ENCODE assay signal across 8 cellular contexts in genomic region chr6:137867685-137868509, GRCh38. TPM values are rescaled to one million over a fixed set of nuclear protein-coding genes. Genes with fewer than 3 reads are reported as not detected.
DNase-seq lines count a peak whose midpoint lies in the region; ATAC-seq, FAIRE-seq and TF ChIP-seq lines count a peak whose summit lies in the region.

No MANE protein-coding gene starts in this region.

- H4K20me1 ChIP-seq in keratinocyte (ENCODE audit: control insufficient read depth, extremely low read depth, insufficient read depth, low read length), result peaks cover 3% of the 10 kb centered on the region

- ATAC-seq in HG02938 (IDR thresholded peaks at IDR 0.05; ENCODE audit: unreplicated experiment), result peak; percentile 0
- ATAC-seq in stimulated activated naive B cell treated with anti-CD40 and anti-IgM and Interleukin-4, amounts not matched to agents 10 μg/mL and 1 μg/mL and 100 μg/mL, for 72 hours (replicated peaks), result peak; percentile 2 to 4
- no peak for ATAC-seq in GM21786 (IDR thresholded peaks at IDR 0.05; ENCODE audit: unreplicated experiment)

- no peaks in the 10 kb centered on the region for H3K9me1 ChIP-seq in keratinocyte (ENCODE audit: control insufficient read depth, extremely low read depth, insufficient read depth, low read length)

- H3K27me3 ChIP-seq in breast epithelium, result no peaks in the 10 kb centered on the region
- no peaks in the 10 kb centered on the region for H3K27me3 ChIP-seq in keratinocyte (ENCODE audit: control insufficient read depth, extremely low read depth, insufficient read depth, low read length)

- intact Hi-C loops in breast epithelium (cut with DNase I; ENCODE audit: low total_unique reads), result no loop called here

- peak; percentile 47 for TF ChIP-seq POLR2A in GM15510 (IDR thresholded peaks at IDR 0.05; ENCODE audit: borderline replicate concordance, extremely low read depth, insufficient read length)
- no peak for TF ChIP-seq POLR2A in breast epithelium (IDR thresholded peaks at IDR 0.05)

- H3K36me3 Mint-ChIP-seq in stimulated activated naive B cell treated with anti-CD40 and anti-IgM and Interleukin-4, amounts not matched to agents 10 μg/mL and 1 μg/mL and 100 μg/mL, for 72 hours, result peaks cover 54 to 71% of the 10 kb centered on the region in 2 donors

- H3K27ac ChIP-seq in breast epithelium, result peak overlapping the region; percentile 91 to 97
- H3K27ac ChIP-seq in keratinocyte (ENCODE audit: control insufficient read depth, insufficient read depth, low read length), result peak overlapping the region; percentile 90

- H3K9me3 ChIP-seq in breast epithelium (no peaks in the 10 kb centered on the region), keratinocyte (ENCODE audit: control insufficient read depth, low read depth, low read length) (no peaks in the 10 kb centered on the region)

- H3K36me3 ChIP-seq in breast epithelium (no peaks in the 10 kb centered on the region), keratinocyte (ENCODE audit: control insufficient read depth in 2 of 2, extremely low read depth in 1 of 2, insufficient read depth in 2 of 2, low read length in 2 of 2) (peaks cover 8 to 12% of the 10 kb centered on the region in 2 experiments)

- no peaks in the 10 kb centered on the region for H3K27me3 Mint-ChIP-seq in stimulated activated naive B cell treated with anti-CD40 and anti-IgM and Interleukin-4, amounts not matched to agents 10 μg/mL and 1 μg/mL and 100 μg/mL, for 72 hours

- peak overlapping the region; percentile 96 for H3K9ac ChIP-seq in keratinocyte (ENCODE audit: control insufficient read depth, extremely low read depth, insufficient read depth, low read length)

- dilution Hi-C loops in keratinocyte (cut with MboI; ENCODE audit: extremely low pct_ligation_motif_present, low sequenced_read_pairs), result no loop called here

- peak overlapping the region; percentile 83 to 87 for H3K4me3 Mint-ChIP-seq in stimulated activated naive B cell treated with anti-CD40 and anti-IgM and Interleukin-4, amounts not matched to agents 10 μg/mL and 1 μg/mL and 100 μg/mL, for 72 hours

- no peak for TF ChIP-seq CTCF in breast epithelium (IDR thresholded peaks at IDR 0.05)
- TF ChIP-seq CTCF in keratinocyte (optimal IDR thresholded peaks at IDR 0.05 in 1 of 3, IDR thresholded peaks at IDR 0.05 in 1 of 3, conservative IDR thresholded peaks at IDR 0.05 in 1 of 3; ENCODE audit: extremely low read depth in 1 of 3, insufficient read depth in 2 of 3, low read length in 3 of 3), result no peak

- DNase-seq in RPMI8226 (peak; percentile 64), breast epithelium (ENCODE audit: low spot score in 2 of 2) (no peak), keratinocyte (ENCODE audit: low read depth, low spot score) (no peak), T1000 (lab: John Stamatoyannopoulos, UW) (no peak)
- DNase-seq in stimulated activated naive B cell treated with anti-CD40 and anti-IgM and Interleukin-4, amounts not matched to agents 10 μg/mL and 1 μg/mL and 100 μg/mL, for 72 hours, result no peak

- H3K4me1 Mint-ChIP-seq in stimulated activated naive B cell treated with anti-CD40 and anti-IgM and Interleukin-4, amounts not matched to agents 10 μg/mL and 1 μg/mL and 100 μg/mL, for 72 hours, result peaks cover 30 to 67% of the 10 kb centered on the region in 2 donors

- no peak overlapping the region for H2AFZ ChIP-seq in keratinocyte (ENCODE audit: control insufficient read depth, low read length)

- H3K4me1 ChIP-seq in breast epithelium (no peaks in the 10 kb centered on the region), keratinocyte (ENCODE audit: control insufficient read depth, extremely low read depth, insufficient read depth, low read length) (peaks cover 47% of the 10 kb centered on the region)

- FAIRE-seq in keratinocyte (lab: Jason Lieb, UNC), result no peak

- H3K9me3 Mint-ChIP-seq in stimulated activated naive B cell treated with anti-CD40 and anti-IgM and Interleukin-4, amounts not matched to agents 10 μg/mL and 1 μg/mL and 100 μg/mL, for 72 hours, result peaks cover 2 to 3% of the 10 kb centered on the region in 2 donors

- H3K4me2 ChIP-seq in keratinocyte (ENCODE audit: control insufficient read depth, extremely low read depth, insufficient read depth, low read depth, low read length), result peak overlapping the region; percentile 95

- H3K4me3 ChIP-seq in breast epithelium (peak overlapping the region; percentile 82 to 86 (median 85)), keratinocyte (ENCODE audit: control insufficient read depth in 2 of 3, extremely low read depth in 1 of 3, insufficient read depth in 2 of 3, low read depth in 1 of 3, low read length in 3 of 3) (peak overlapping the region; percentile 76 to 89 (median 84))

- peak overlapping the region; percentile 97 for H3K27ac Mint-ChIP-seq in stimulated activated naive B cell treated with anti-CD40 and anti-IgM and Interleukin-4, amounts not matched to agents 10 μg/mL and 1 μg/mL and 100 μg/mL, for 72 hours

- peaks cover 56% of the 10 kb centered on the region for H3K79me2 ChIP-seq in keratinocyte (ENCODE audit: control insufficient read depth, insufficient read depth, low read length)

RNA-seq across cellular contexts. Expression of gene TNFAIP3, which starts 0.8 kb away (rescaled TPM):
- total RNA-seq in breast epithelium, result 10 to 100 TPM; 21.3 to 50.5 (median 25.9) TPM
- 73.3 to 141 TPM (median 109 TPM) in 3 replicates for polyA plus RNA-seq in keratinocyte
- polyA plus RNA-seq in keratinocyte (2011; ENCODE audit: low read depth), result 142 TPM
- polyA plus RNA-seq in keratinocyte (2011; cell fraction: cytosol; rRNA removed), result 44.6 and 69.6 TPM in 2 replicates
- polyA plus RNA-seq in keratinocyte (2011; cell fraction: nucleus; rRNA removed), result 452 and 544 TPM in 2 replicates
- polyA plus RNA-seq in keratinocyte (2012; ENCODE audit: low replicate concordance), result 40.8 and 90.7 TPM in 2 replicates
- 81.8 to 113 TPM (median 110 TPM) in 3 replicates for polyA minus RNA-seq in keratinocyte
- 42.4 TPM for polyA minus RNA-seq in keratinocyte (2011; cell fraction: cytosol; rRNA and poly(A)+ RNA removed)
- 149 and 322 TPM in 2 replicates for polyA minus RNA-seq in keratinocyte (2011; cell fraction: nucleus; rRNA and poly(A)+ RNA removed)
